In the genomic region with DNA sequence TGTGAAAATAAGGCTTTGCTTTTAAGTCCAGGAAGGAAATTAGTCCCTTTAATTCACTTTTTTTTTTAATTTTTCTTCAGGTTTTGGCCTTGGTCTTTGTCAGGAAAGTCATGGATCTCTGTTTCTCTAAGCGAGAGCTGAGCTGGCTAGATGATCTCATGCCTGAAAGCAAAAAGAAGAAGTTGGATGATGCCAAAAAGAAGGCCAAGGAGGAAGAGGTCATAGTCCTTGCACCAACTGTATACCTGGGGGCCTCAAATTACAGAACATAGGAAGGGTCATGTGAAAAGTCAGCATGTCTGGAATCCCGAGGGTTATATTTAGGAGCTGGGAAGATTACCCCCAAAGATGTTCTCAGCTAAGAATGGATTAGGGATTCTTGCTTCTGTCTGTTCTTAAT, we compare ENCODE assay signal across 29 cellular contexts.
"Had no signal": no experiment of that assay in that cellular context is flagged by ENCODE, and none has a peak within 500 bp of the region (broad histone marks: within the 10 kb centered on the region; RNA-seq: fewer than 3 reads in every experiment).

No MANE protein-coding gene starts in this region.

- H2AFZ ChIP-seq: hepatocyte had no signal

- H3K27me3 ChIP-seq: adrenal gland, body of pancreas, hepatocyte, ovary, sigmoid colon, stomach, thyroid gland had no signal

- DNase-seq: activated CD4-positive, alpha-beta T cell treated with anti-CD3 and anti-CD28 coated beads for 48 hours; activated CD4-positive, alpha-beta T cell treated with anti-CD3 and anti-CD28 coated beads, Interleukin-2, amount 50 U/mL, for 48 hours; activated CD8-positive, alpha-beta memory T cell treated with anti-CD3 and anti-CD28 coated beads for 24 hours; activated effector memory CD4-positive, alpha-beta T cell treated with anti-CD3 and anti-CD28 coated beads, Interleukin-2, amount 50 U/mL, for 16 hours; activated naive CD4-positive, alpha-beta T cell treated with anti-CD3 and anti-CD28 coated beads for 36 hours; activated naive CD8-positive, alpha-beta T cell treated with anti-CD3 and anti-CD28 coated beads for 36 hours; adrenal gland; aorta; body of pancreas; effector CD8-positive, alpha-beta T cell; glutamatergic neuron; left cardiac atrium; left ventricle myocardium superior; naive B cell; nephron progenitor cell; ovary; psoas muscle; sigmoid colon; small intestine; stimulated activated CD4-positive, alpha-beta T cell treated with anti-CD3 and anti-CD28 coated beads, Interleukin-4, amount 100 ng/mL, for 4 hours; stimulated activated naive B cell treated with anti-CD40 and anti-IgM and Interleukin-4, amounts not matched to agents 10 μg/mL and 1 μg/mL and 100 μg/mL, for 72 hours; stomach; thyroid gland; WERI-Rb-1 had no signal

- H3K27me3 Mint-ChIP-seq: activated naive CD8-positive, alpha-beta T cell treated with anti-CD3 and anti-CD28 coated beads for 36 hours; stimulated activated naive B cell treated with anti-CD40 and anti-IgM and Interleukin-4, amounts not matched to agents 10 μg/mL and 1 μg/mL and 100 μg/mL, for 72 hours had no signal

- H3K4me3 ChIP-seq: adrenal gland, body of pancreas, hepatocyte, ovary, psoas muscle, sigmoid colon, stomach, thyroid gland had no signal

- H3K4me1 ChIP-seq: adrenal gland, body of pancreas, psoas muscle, sigmoid colon, stomach, thyroid gland had no signal

- H3K27ac ChIP-seq: adrenal gland, body of pancreas, epithelial cell of prostate, hepatocyte, neutrophil, ovary, psoas muscle, sigmoid colon, stomach, thyroid gland, WERI-Rb-1 had no signal

- H3K27ac Mint-ChIP-seq: activated naive CD4-positive, alpha-beta T cell treated with anti-CD3 and anti-CD28 coated beads for 36 hours; activated naive CD8-positive, alpha-beta T cell treated with anti-CD3 and anti-CD28 coated beads for 36 hours; activated T-helper 1 cell treated with anti-CD3 and anti-CD28 coated beads, Interleukin-12 subunit alpha, Interleukin-12 subunit beta, Interleukin-2, Interleukin-4 antibody, amounts not matched to agents 30 ng/mL and 10 ng/mL and 1 ng/mL, durations not matched to agents 14 hours and 24 hours and 36 hours; nephron progenitor cell; stimulated activated naive B cell treated with anti-CD40 and anti-IgM and Interleukin-4, amounts not matched to agents 10 μg/mL and 1 μg/mL and 100 μg/mL, for 72 hours had no signal

- H3K4me3 Mint-ChIP-seq: activated naive CD4-positive, alpha-beta T cell treated with anti-CD3 and anti-CD28 coated beads for 36 hours; activated naive CD8-positive, alpha-beta T cell treated with anti-CD3 and anti-CD28 coated beads for 36 hours; activated T-helper 1 cell treated with anti-CD3 and anti-CD28 coated beads, Interleukin-12 subunit alpha, Interleukin-12 subunit beta, Interleukin-2, Interleukin-4 antibody, amounts not matched to agents 30 ng/mL and 10 ng/mL and 1 ng/mL, durations not matched to agents 14 hours and 24 hours and 36 hours; naive B cell; nephron progenitor cell; stimulated activated naive B cell treated with anti-CD40 and anti-IgM and Interleukin-4, amounts not matched to agents 10 μg/mL and 1 μg/mL and 100 μg/mL, for 72 hours had no signal

- H3K36me3 ChIP-seq: adrenal gland, neutrophil, ovary, sigmoid colon, stomach, thyroid gland had no signal

- ATAC-seq: activated CD4-positive, CD25-positive, alpha-beta regulatory T cell treated with anti-CD3 and anti-CD28 coated beads, Interleukin-2, amount 50 U/mL, for 24 hours; body of pancreas; left cardiac atrium; left ventricle myocardium superior; psoas muscle had no signal

- H3K79me2 ChIP-seq: hepatocyte had no signal

- H3K9me3 ChIP-seq: adrenal gland, body of pancreas, neutrophil, ovary, psoas muscle, sigmoid colon, stomach, thyroid gland had no signal

- H3K9me3 Mint-ChIP-seq: activated naive CD4-positive, alpha-beta T cell treated with anti-CD3 and anti-CD28 coated beads for 36 hours; activated naive CD8-positive, alpha-beta T cell treated with anti-CD3 and anti-CD28 coated beads for 36 hours; activated T-helper 1 cell treated with anti-CD3 and anti-CD28 coated beads, Interleukin-12 subunit alpha, Interleukin-12 subunit beta, Interleukin-2, Interleukin-4 antibody, amounts not matched to agents 30 ng/mL and 10 ng/mL and 1 ng/mL, durations not matched to agents 14 hours and 24 hours and 36 hours; naive B cell; nephron progenitor cell; stimulated activated naive B cell treated with anti-CD40 and anti-IgM and Interleukin-4, amounts not matched to agents 10 μg/mL and 1 μg/mL and 100 μg/mL, for 72 hours had no signal

- H3K36me3 Mint-ChIP-seq: activated naive CD8-positive, alpha-beta T cell treated with anti-CD3 and anti-CD28 coated beads for 36 hours had no signal

- H3K4me1 Mint-ChIP-seq: activated naive CD8-positive, alpha-beta T cell treated with anti-CD3 and anti-CD28 coated beads for 36 hours; nephron progenitor cell had no signal

- H3K4me2 ChIP-seq: hepatocyte had no signal
